ENCODE assay signal across 13 cellular contexts in the genomic region with DNA sequence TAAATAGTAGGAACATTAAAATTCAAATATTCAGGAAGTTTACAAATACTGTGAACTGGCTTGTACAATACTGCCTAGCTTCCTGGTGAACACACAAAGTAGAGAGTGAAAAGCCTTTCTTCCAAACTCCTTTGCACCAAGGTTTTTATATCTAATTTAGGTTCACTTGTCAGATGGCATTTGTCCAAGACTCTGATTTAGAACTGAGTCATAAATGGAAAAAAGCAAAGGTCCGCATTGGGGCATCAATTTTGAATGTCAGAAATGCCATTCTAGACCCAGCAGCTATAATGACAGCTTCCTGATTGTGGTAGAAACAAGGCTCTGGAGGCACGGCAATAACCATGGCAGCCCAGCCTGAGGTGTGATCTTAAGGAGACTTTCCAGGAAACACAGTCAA.
DNase-seq lines count a peak whose midpoint lies in the region; ATAC-seq and TF ChIP-seq lines count a peak whose summit lies in the region.
"Had no signal": no experiment of that assay in that cellular context is flagged by ENCODE, and none has a peak within 500 bp of the region (broad histone marks: within the 10 kb centered on the region; RNA-seq: fewer than 3 reads in every experiment).

No MANE protein-coding gene starts in this region.

- no peak overlapping the region for H2BK5ac ChIP-seq in mesenchymal stem cell (ENCODE audit: low read depth, low read length, poor library complexity, severe bottlenecking)

- no peak overlapping the region for H3K9ac ChIP-seq in mesenchymal stem cell (ENCODE audit: low read length)

- H3K4me3 ChIP-seq in choroid plexus epithelial cell (ENCODE audit: low read depth, low read length): no peak overlapping the region
- no peak overlapping the region for H3K4me3 ChIP-seq in mesenchymal stem cell (ENCODE audit: insufficient read depth in 1 of 2, low read depth in 1 of 2, low read length in 2 of 2)

- H3K4me2 ChIP-seq in mesenchymal stem cell (ENCODE audit: low read length, poor library complexity, severe bottlenecking): no peak overlapping the region

- H3K14ac ChIP-seq in mesenchymal stem cell (ENCODE audit: low read length in 2 of 2): no peak overlapping the region

- no peak overlapping the region for H2BK12ac ChIP-seq in mesenchymal stem cell (ENCODE audit: low read length in 2 of 2)

- no peak overlapping the region for H3K23ac ChIP-seq in mesenchymal stem cell (ENCODE audit: low read length in 2 of 2)

- H4K91ac ChIP-seq in mesenchymal stem cell (ENCODE audit: low read length): no peak overlapping the region

- H2AK5ac ChIP-seq in mesenchymal stem cell (ENCODE audit: low read length, severe bottlenecking): no peak overlapping the region

- no peak overlapping the region for H3K4ac ChIP-seq in mesenchymal stem cell (ENCODE audit: low read depth in 1 of 2, low read length in 2 of 2)

- no peak overlapping the region for H2BK15ac ChIP-seq in mesenchymal stem cell (ENCODE audit: low read depth, poor library complexity, severe bottlenecking)

- no peak overlapping the region for H3K18ac ChIP-seq in mesenchymal stem cell (ENCODE audit: low read depth in 1 of 2, low read length in 2 of 2)

- H3K27me3 ChIP-seq in mesenchymal stem cell (ENCODE audit: control insufficient read depth in 1 of 2, insufficient read depth in 1 of 2, low read length in 2 of 2): no peaks in the 10 kb centered on the region

- TF ChIP-seq CTCF in choroid plexus epithelial cell (conservative IDR thresholded peaks at IDR 0.05; ENCODE audit: low read depth, low read length): no peak

- no peak overlapping the region for H2AFZ ChIP-seq in mesenchymal stem cell (ENCODE audit: low read depth, low read length)

- no peak overlapping the region for H4K8ac ChIP-seq in mesenchymal stem cell (ENCODE audit: low read length)

- H3K9me3 ChIP-seq in mesenchymal stem cell (ENCODE audit: control insufficient read depth, low read length): no peaks in the 10 kb centered on the region

- H3K27ac ChIP-seq in mesenchymal stem cell (ENCODE audit: low read length, poor library complexity, severe bottlenecking): no peak overlapping the region

- no peak overlapping the region for H2BK120ac ChIP-seq in mesenchymal stem cell (ENCODE audit: low read depth, low read length)

- WGBS in mesenchymal stem cell: 34% methylated on average over 2 of the region's 2 CpGs

- H3K36me3 ChIP-seq in mesenchymal stem cell (ENCODE audit: control insufficient read depth in 1 of 2, insufficient read depth in 2 of 2, low read depth in 1 of 2, low read length in 2 of 2): peaks cover 7 to 23% of the 10 kb centered on the region in 2 experiments

- no peak for ATAC-seq in GM18867 (IDR thresholded peaks at IDR 0.05; ENCODE audit: unreplicated experiment)

- DNase-seq in Caki2 (ENCODE audit: low read depth) (peak; percentile 33), M059J (ENCODE audit: low read depth) (peak; percentile 90), choroid plexus epithelial cell (ENCODE audit: low read depth) (peak; percentile 70), mesenchymal stem cell (peak; percentile 43), dedifferentiated amniotic fluid mesenchymal stem cell (ENCODE audit: extremely low spot score) (no peak), T-helper 1 cell (no peak)
- DNase-seq in stimulated activated CD4-positive, alpha-beta T cell treated with anti-CD3 and anti-CD28 coated beads, Interleukin-2, amount 100 ng/mL, for 24 hours: no peak
- DNase-seq: C1 segment of cervical spinal cord; head of caudate nucleus; NCI-H1417; NCI-H774; stimulated activated naive CD4-positive, alpha-beta T cell treated with Interleukin-2 at 50 U/mL for 16 hours had no signal

- no peaks in the 10 kb centered on the region for H3K4me1 ChIP-seq in mesenchymal stem cell (ENCODE audit: control insufficient read depth, insufficient read depth, low read depth, low read length)

- H3K79me1 ChIP-seq in mesenchymal stem cell (replicated peaks; ENCODE audit: low read length, poor library complexity, severe bottlenecking): no peaks in the 10 kb centered on the region

- in situ Hi-C loops in Caki2 (cut with HindIII; ENCODE audit: low pct_unique_long_range_greater_than_20kb, low sequenced_read_pairs): no loop called here

Comparison
In these comparisons a context has a peak if more than half of its experiments do, and no peak if none do; other contexts are left out.
1. DNase-seq: peak in Caki2 (single experiment), M059J (single experiment), choroid plexus epithelial cell (single experiment) and mesenchymal stem cell (single experiment); none in dedifferentiated amniotic fluid mesenchymal stem cell (single experiment), stimulated activated CD4-positive, alpha-beta T cell treated with anti-CD3 and anti-CD28 coated beads, Interleukin-2, amount 100 ng/mL, for 24 hours (0 of 2) and T-helper 1 cell (0 of 5).